ENCODE assay signal across 7 cellular contexts in the genomic region with DNA sequence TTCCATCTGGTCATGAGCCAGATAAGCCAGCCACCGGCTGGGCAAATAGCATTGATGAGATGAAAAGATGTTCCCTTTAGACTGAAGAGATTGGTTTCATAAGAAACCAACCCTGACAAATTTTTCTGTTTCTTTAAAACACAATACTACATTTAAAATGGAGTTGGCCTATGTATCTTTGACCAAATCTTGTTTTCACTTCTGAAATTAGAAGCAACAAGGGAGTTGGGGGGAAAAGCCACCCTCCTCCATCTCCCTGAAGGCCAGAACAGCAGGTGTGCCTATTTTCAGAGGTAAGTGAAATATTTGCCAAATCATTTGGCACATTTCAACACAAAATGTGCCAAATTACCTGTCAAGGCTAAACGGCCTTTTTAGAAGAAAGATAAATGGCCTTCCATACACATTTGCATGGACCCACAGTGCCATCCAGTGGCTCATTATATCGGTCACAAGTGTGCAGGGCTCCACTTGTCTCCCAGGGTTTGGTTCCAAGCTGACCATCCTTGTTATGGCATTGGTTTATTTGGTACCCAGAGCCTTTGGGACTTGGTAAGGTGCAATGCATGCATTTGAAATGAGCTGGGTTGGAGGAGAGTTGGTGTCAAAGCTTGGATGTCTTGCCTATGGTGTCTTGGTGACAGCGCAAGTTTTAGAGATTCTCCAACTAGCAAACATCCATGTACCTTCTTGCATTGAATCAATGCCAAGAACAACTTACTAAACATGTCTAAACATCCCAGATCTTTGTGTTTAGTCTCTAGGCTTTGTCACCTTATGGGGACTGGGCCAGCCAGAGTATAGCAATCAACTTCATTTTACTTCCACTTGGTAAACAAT.
DNase-seq lines count a peak whose midpoint lies in the region; ATAC-seq, FAIRE-seq and TF ChIP-seq lines count a peak whose summit lies in the region.

No MANE protein-coding gene starts in this region.

- no peak for TF ChIP-seq POLR2A in GM12878 (IDR thresholded peaks at IDR 0.05; ENCODE audit: low read depth, low read length)

- H3K4me1 ChIP-seq in HAP-1 (no peaks in the 10 kb centered on the region), GM12878 (ENCODE audit: control insufficient read depth, insufficient read depth, low read length) (no peaks in the 10 kb centered on the region)

- POLR2A ChIA-PET in GM12878 (lab: Charles Lee): no interaction called here

- TF ChIP-seq EP300 in GM12878 (IDR thresholded peaks at IDR 0.05; ENCODE audit: borderline replicate concordance in 1 of 2, control insufficient read depth in 1 of 2, low read depth in 2 of 2, low read length in 2 of 2): no peak

- H3K4me2 ChIP-seq in GM12878 (ENCODE audit: control insufficient read depth, insufficient read depth): no peak overlapping the region

- DNase-seq in G401 (ENCODE audit: low spot score) (peak; percentile 89), HAP-1 (ENCODE audit: low spot score in 2 of 2) (peak; percentile 59 to 75), NCI-H2196 treated with DMSO at 0.1 percent for 48 hours (lab: John Stamatoyannopoulos, UW; ENCODE audit: unreplicated experiment) (peak; percentile 3), GM12878 (ENCODE audit: low read depth, low spot score) (peak; percentile 7), iris pigment epithelial cell (ENCODE audit: low read depth) (peak; percentile 62), substantia nigra (lab: John Stamatoyannopoulos, UW) (peak in 38 of 49 donors; percentile 3 to 69 (median 40))
- no peak for DNase-seq in effector memory CD8-positive, alpha-beta T cell

- no TSS peak for BruUV-seq in GM12878 (replicated peaks; lab: Mats Ljungman, UMichigan)

- WGBS in GM12878 (ENCODE audit: insufficient coverage, insufficient replicate concordance, low lambda C conversion rate, missing lambda C conversion rate): 39% methylated on average over 4 of the region's 4 CpGs

- no peak overlapping the region for H3K4me3 Mint-ChIP-seq in effector memory CD8-positive, alpha-beta T cell

- peak; percentile 83 for ATAC-seq in GM12878
- ATAC-seq in effector memory CD8-positive, alpha-beta T cell (replicated peaks): no peak

- in situ Hi-C loops in G401 (cut with HindIII; ENCODE audit: low sequenced_read_pairs): no loop called here
- in situ Hi-C loops in HAP-1 (cut with MboI; ENCODE audit: low sequenced_read_pairs): no loop called here
- in situ Hi-C loops in GM12878 (cut with MboI): no loop called here

- TF ChIP-seq CTCF in GM12878 (IDR thresholded peaks at IDR 0.05 in 2 of 3, conservative IDR thresholded peaks at IDR 0.05 in 1 of 3; ENCODE audit: control insufficient read depth in 2 of 3, extremely low read depth in 1 of 3, insufficient read depth in 1 of 3, low read depth in 3 of 3, low read length in 3 of 3): peak; percentile 43 to 54 (median 52); a peak in 4 of 6 replicates

- no peak overlapping the region for H3K4me3 ChIP-seq in HAP-1
- no peak overlapping the region for H3K4me3 ChIP-seq in GM12878

- no peak overlapping the region for H3K9ac ChIP-seq in GM12878 (ENCODE audit: control insufficient read depth, insufficient read depth, low read length)

- TF ChIP-seq RAD21 in GM12878 (IDR thresholded peaks at IDR 0.05; ENCODE audit: insufficient read depth, low read depth, low read length): peak; percentile 70

- H4K20me1 ChIP-seq in GM12878 (ENCODE audit: control insufficient read depth, insufficient read depth): no peaks in the 10 kb centered on the region

- H3K9me3 Mint-ChIP-seq in effector memory CD8-positive, alpha-beta T cell: peaks cover 0 to 3% of the 10 kb centered on the region in 2 donors

- H3K36me3 Mint-ChIP-seq in effector memory CD8-positive, alpha-beta T cell (ENCODE audit: insufficient read depth): no peaks in the 10 kb centered on the region

- FAIRE-seq in GM12878 (lab: Jason Lieb, UNC): peak; percentile 70

- RAD21 ChIA-PET in GM12878 (lab: Charles Lee; ENCODE audit: unreplicated experiment): interaction anchor here (0.9 to 1.1 kb wide), 2 partner anchors 878 to 975 kb away, joined by 3 read pairs; no protein-coding TSS in a partner anchor

- H3K4me1 Mint-ChIP-seq in effector memory CD8-positive, alpha-beta T cell (ENCODE audit: low read depth in 2 of 2): no peaks in the 10 kb centered on the region

- H3K27ac ChIP-seq in GM12878 (ENCODE audit: control insufficient read depth, insufficient read depth) (no peak overlapping the region), substantia nigra (ENCODE audit: low read depth, low read length, poor library complexity, severe bottlenecking) (no peak overlapping the region)

- H3K27ac Mint-ChIP-seq in effector memory CD8-positive, alpha-beta T cell: no peak overlapping the region

- H3K27me3 Mint-ChIP-seq in effector memory CD8-positive, alpha-beta T cell: no peaks in the 10 kb centered on the region

- intact Hi-C loops in GM12878 (cut with micrococcal nuclease; ENCODE audit: unreplicated experiment): loop anchor here (2.0 to 10.0 kb wide), 5 partner anchors 279 to 1257 kb away; a partner anchor contains a TSS

- H3K36me3 ChIP-seq in HAP-1 (replicated peaks): no peaks in the 10 kb centered on the region
- no peaks in the 10 kb centered on the region for H3K36me3 ChIP-seq in GM12878 (ENCODE audit: control insufficient read depth in 2 of 2, insufficient read depth in 2 of 2, low read length in 1 of 2)

- CTCF ChIA-PET in GM12878 (lab: Yijun Ruan, JAX): interaction anchor here (0.8 to 1.5 kb wide), 5 partner anchors 10 to 974 kb away, joined by 3 to 6 read pairs (median 3); no protein-coding TSS in a partner anchor

- H3K27me3 ChIP-seq in HAP-1 (ENCODE audit: low read depth): no peaks in the 10 kb centered on the region
- H3K27me3 ChIP-seq in GM12878 (replicated peaks in 1 of 2; ENCODE audit: control insufficient read depth in 2 of 2, insufficient read depth in 2 of 2, low read length in 1 of 2): no peaks in the 10 kb centered on the region

- H3K79me2 ChIP-seq in GM12878 (ENCODE audit: control insufficient read depth, insufficient read depth, low read length): no peaks in the 10 kb centered on the region

- SMC1A ChIA-PET in GM12878 (lab: Charles Lee; ENCODE audit: uncharacterized antibody, unreplicated experiment): interaction anchor here (1.0 to 1.5 kb wide), 5 partner anchors 19 to 921 kb away, joined by 3 to 4 read pairs (median 3); no protein-coding TSS in a partner anchor

- no peak overlapping the region for H2AFZ ChIP-seq in GM12878 (ENCODE audit: control insufficient read depth, low read depth, low read length)

- no peaks in the 10 kb centered on the region for H3K9me3 ChIP-seq in HAP-1
- H3K9me3 ChIP-seq in GM12878 (replicated peaks; ENCODE audit: control insufficient read depth, insufficient read depth, low read length): no peaks in the 10 kb centered on the region

TF ChIP-seq in GM12878, 131 proteins besides CTCF, POLR2A, EP300 and RAD21:
- TF ChIP-seq SMC3 (IDR thresholded peaks at IDR 0.05; ENCODE audit: borderline replicate concordance, low read length) (peak; percentile 48), CEBPB (IDR thresholded peaks at IDR 0.05; ENCODE audit: borderline replicate concordance in 1 of 2, low read depth in 2 of 2, low read length in 2 of 2) (no peak)

Comparison
In these comparisons a context has a peak if more than half of its experiments do, and no peak if none do; other contexts are left out.
1. DNase-seq: peak in G401 (single experiment), HAP-1 (2 of 2), NCI-H2196 treated with DMSO at 0.1 percent for 48 hours (single experiment), GM12878 (single experiment), iris pigment epithelial cell (single experiment) and substantia nigra (38 of 49); none in effector memory CD8-positive, alpha-beta T cell (0 of 3).